ENCODE assay signal across 14 cellular contexts in the genomic region with DNA sequence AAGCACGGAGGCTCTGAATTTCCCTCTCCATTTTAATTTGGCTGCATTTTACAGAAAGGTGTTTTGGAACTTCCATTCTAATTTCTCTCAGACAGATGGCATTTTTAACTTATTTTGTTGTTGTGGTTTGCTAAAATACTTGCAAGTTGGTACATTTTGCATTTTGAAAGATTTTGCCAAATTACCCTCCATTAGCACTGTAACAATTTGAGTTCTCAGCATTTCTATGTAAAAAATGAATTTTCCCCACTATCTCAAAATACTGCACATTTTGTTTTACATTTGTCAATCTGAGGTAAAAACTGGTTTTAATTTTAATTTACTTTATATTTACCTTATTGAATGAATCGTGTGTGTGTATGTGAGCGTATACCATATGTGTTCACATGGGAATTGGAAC. TPM values are rescaled to one million over a fixed set of nuclear protein-coding genes. Genes with fewer than 3 reads are reported as not detected.
A peak's percentile ranks its signal among the peaks of the same experiment; 100 is the strongest.
DNase-seq lines count a peak whose midpoint lies in the region; ATAC-seq and TF ChIP-seq lines count a peak whose summit lies in the region.
"Had no signal": no experiment of that assay in that cellular context is flagged by ENCODE, and none has a peak within 500 bp of the region (broad histone marks: within the 10 kb centered on the region; RNA-seq: fewer than 3 reads in every experiment).

No MANE protein-coding gene starts in this region.

- TF ChIP-seq CTCF in GM06990 (IDR thresholded peaks at IDR 0.05; ENCODE audit: insufficient read depth, low read length, poor library complexity, severe bottlenecking) = no peak

- no peaks in the 10 kb centered on the region for H3K9me3 Mint-ChIP-seq in CD4-positive, CD25-positive, alpha-beta regulatory T cell
- H3K9me3 Mint-ChIP-seq in activated T-helper 17 cell treated with anti-CD3 and anti-CD28 coated beads, Interleukin-2, amount 50 U/mL, for 72 hours = no peaks in the 10 kb centered on the region
- peaks cover 0 to 4% (median 0%) of the 10 kb centered on the region in 9 donors for H3K9me3 Mint-ChIP-seq in naive thymus-derived CD8-positive, alpha-beta T cell

- POLR2A ChIA-PET in naive thymus-derived CD8-positive, alpha-beta T cell (lab: Charles Lee) = interaction anchor here (0.6 to 2.3 kb wide), 8 partner anchors 7 to 57 kb away, joined by 3 to 22 read pairs (median 6); a partner anchor contains a TSS

- peak overlapping the region; percentile 61 for H3K27ac ChIP-seq in CD4-positive, CD25-positive, alpha-beta regulatory T cell (ENCODE audit: insufficient read depth, low read length, poor library complexity, severe bottlenecking)

- H3K27ac Mint-ChIP-seq in CD4-positive, CD25-positive, alpha-beta regulatory T cell = peak overlapping the region in 2 of 3 donors; percentile 81 to 97
- peak overlapping the region; percentile 89 for H3K27ac Mint-ChIP-seq in activated T-helper 17 cell treated with anti-CD3 and anti-CD28 coated beads, Interleukin-2, amount 50 U/mL, for 72 hours
- peak overlapping the region in 9 of 10 donors; percentile 31 to 92 (median 82) for H3K27ac Mint-ChIP-seq in naive thymus-derived CD8-positive, alpha-beta T cell
- H3K27ac Mint-ChIP-seq: H9 had no signal

- peaks cover 6 to 36% (median 17%) of the 10 kb centered on the region in 4 donors for H3K4me1 Mint-ChIP-seq in CD4-positive, CD25-positive, alpha-beta regulatory T cell
- peaks cover 9% of the 10 kb centered on the region for H3K4me1 Mint-ChIP-seq in activated T-helper 17 cell treated with anti-CD3 and anti-CD28 coated beads, Interleukin-2, amount 50 U/mL, for 72 hours
- H3K4me1 Mint-ChIP-seq in naive thymus-derived CD8-positive, alpha-beta T cell = peaks cover 10 to 52% (median 31%) of the 10 kb centered on the region in 4 donors

- no peak for ATAC-seq in CD4-positive, CD25-positive, alpha-beta regulatory T cell (ENCODE audit: low read depth in 2 of 2)
- no peak for ATAC-seq in activated T-helper 17 cell treated with anti-CD3 and anti-CD28 coated beads, Interleukin-2, amount 50 U/mL, for 72 hours (replicated peaks)
- ATAC-seq in naive thymus-derived CD8-positive, alpha-beta T cell = no peak
- no peak for ATAC-seq in GM19035 (IDR thresholded peaks at IDR 0.05; ENCODE audit: unreplicated experiment)
- ATAC-seq in GM19397 (IDR thresholded peaks at IDR 0.05; ENCODE audit: unreplicated experiment) = no peak
- ATAC-seq in GM21576 (IDR thresholded peaks at IDR 0.05; ENCODE audit: unreplicated experiment) = no peak

- no peaks in the 10 kb centered on the region for H3K27me3 ChIP-seq in CD4-positive, CD25-positive, alpha-beta regulatory T cell (ENCODE audit: control insufficient read depth, insufficient read depth, low read length)
- no peaks in the 10 kb centered on the region for H3K27me3 ChIP-seq in GM06990 (replicated peaks; ENCODE audit: control insufficient read depth, insufficient read depth, low read length)
- H3K27me3 ChIP-seq: pancreas, upper lobe of left lung had no signal

- H3K4me3 Mint-ChIP-seq in CD4-positive, CD25-positive, alpha-beta regulatory T cell = peak overlapping the region in 3 of 4 donors; percentile 64 to 83 (median 73)
- H3K4me3 Mint-ChIP-seq in activated T-helper 17 cell treated with anti-CD3 and anti-CD28 coated beads, Interleukin-2, amount 50 U/mL, for 72 hours = peak overlapping the region; percentile 64
- peak overlapping the region in 8 of 10 donors; percentile 48 to 86 (median 66) for H3K4me3 Mint-ChIP-seq in naive thymus-derived CD8-positive, alpha-beta T cell
- H3K4me3 Mint-ChIP-seq: H9 had no signal

- no peaks in the 10 kb centered on the region for H3K9me3 ChIP-seq in CD4-positive, CD25-positive, alpha-beta regulatory T cell (ENCODE audit: control insufficient read depth in 2 of 2, low read length in 2 of 2)
- H3K9me3 ChIP-seq: pancreas, upper lobe of left lung had no signal

- no peaks in the 10 kb centered on the region for H3K36me3 Mint-ChIP-seq in CD4-positive, CD25-positive, alpha-beta regulatory T cell
- H3K36me3 Mint-ChIP-seq in activated T-helper 17 cell treated with anti-CD3 and anti-CD28 coated beads, Interleukin-2, amount 50 U/mL, for 72 hours (ENCODE audit: low read depth) = peaks cover 1% of the 10 kb centered on the region
- no peaks in the 10 kb centered on the region for H3K36me3 Mint-ChIP-seq in naive thymus-derived CD8-positive, alpha-beta T cell

- no peaks in the 10 kb centered on the region for H3K36me3 ChIP-seq in CD4-positive, CD25-positive, alpha-beta regulatory T cell (ENCODE audit: control insufficient read depth, insufficient read depth, low read length)
- H3K36me3 ChIP-seq in GM06990 (ENCODE audit: control insufficient read depth, insufficient read depth, low read length) = no peaks in the 10 kb centered on the region
- H3K36me3 ChIP-seq: pancreas, upper lobe of left lung had no signal

- H3K27me3 Mint-ChIP-seq in CD4-positive, CD25-positive, alpha-beta regulatory T cell = peaks cover 6% of the 10 kb centered on the region
- H3K27me3 Mint-ChIP-seq in activated T-helper 17 cell treated with anti-CD3 and anti-CD28 coated beads, Interleukin-2, amount 50 U/mL, for 72 hours = no peaks in the 10 kb centered on the region
- peaks cover 0 to 1% (median 0%) of the 10 kb centered on the region in 5 donors for H3K27me3 Mint-ChIP-seq in naive thymus-derived CD8-positive, alpha-beta T cell

- peaks cover 21% of the 10 kb centered on the region for H3K4me1 ChIP-seq in CD4-positive, CD25-positive, alpha-beta regulatory T cell (ENCODE audit: control insufficient read depth, insufficient read depth, low read length, poor library complexity, severe bottlenecking)

- no peak overlapping the region for H3K4me3 ChIP-seq in CD4-positive, CD25-positive, alpha-beta regulatory T cell (ENCODE audit: low read depth, low read length)
- peak overlapping the region; percentile 14; the same call in 1 of the 2 replicates for H3K4me3 ChIP-seq in GM06990 (replicated peaks; ENCODE audit: low read depth, low read length)
- H3K4me3 ChIP-seq: pancreas, upper lobe of left lung had no signal

- DNase-seq in CD4-positive, CD25-positive, alpha-beta regulatory T cell = no peak
- DNase-seq in GM06990 (ENCODE audit: extremely low read depth, insufficient read length) (no peak), NCI-H187 treated with DMSO at 0.1 percent for 48 hours (lab: John Stamatoyannopoulos, UW) (no peak)
- DNase-seq in naive thymus-derived CD8-positive, alpha-beta T cell = no peak
- DNase-seq: amygdala, H9, NCI-H69, SW 1271 had no signal

RNA-seq across cellular contexts. Expression of a gene that starts 7.0 kb away (rescaled TPM):
- 503 TPM for total RNA-seq in CD4-positive, CD25-positive, alpha-beta regulatory T cell
- polyA plus RNA-seq in CD4-positive, CD25-positive, alpha-beta regulatory T cell = 10 to 100 TPM; 66.3 to 93.6 (median 85.5) TPM
- 100 to 1,000 TPM; 476 to 617 TPM for total RNA-seq in activated T-helper 17 cell treated with anti-CD3 and anti-CD28 coated beads, Interleukin-2, amount 50 U/mL, for 72 hours
- total RNA-seq in naive thymus-derived CD8-positive, alpha-beta T cell = 100 to 1,000 TPM; 390 to 406 TPM
- 10 to 100 TPM; 70.6 to 77.6 (median 71.4) TPM for polyA plus RNA-seq in naive thymus-derived CD8-positive, alpha-beta T cell

RNA-seq across cellular contexts. Expression of a gene that starts 21.3 kb away (rescaled TPM):
- total RNA-seq in CD4-positive, CD25-positive, alpha-beta regulatory T cell = 48.9 TPM
- polyA plus RNA-seq in CD4-positive, CD25-positive, alpha-beta regulatory T cell = 10 to 100 TPM; 30.1 to 39.7 (median 36.5) TPM
- total RNA-seq in activated T-helper 17 cell treated with anti-CD3 and anti-CD28 coated beads, Interleukin-2, amount 50 U/mL, for 72 hours = 100 to 1,000 TPM in 1 of 2 donors, 10 to 100 TPM in 1; 92.3 to 156 TPM
- total RNA-seq in naive thymus-derived CD8-positive, alpha-beta T cell = 10 to 100 TPM; 52.9 to 55.0 TPM
- polyA plus RNA-seq in naive thymus-derived CD8-positive, alpha-beta T cell = 10 to 100 TPM; 29.9 to 64.7 (median 40.5) TPM

RNA-seq across cellular contexts. Expression of a gene that starts 25.2 kb away (rescaled TPM):
- 95.2 TPM for total RNA-seq in CD4-positive, CD25-positive, alpha-beta regulatory T cell
- polyA plus RNA-seq in CD4-positive, CD25-positive, alpha-beta regulatory T cell = 100 to 1,000 TPM; 248 to 308 (median 277) TPM
- total RNA-seq in activated T-helper 17 cell treated with anti-CD3 and anti-CD28 coated beads, Interleukin-2, amount 50 U/mL, for 72 hours = 100 to 1,000 TPM; 162 to 183 TPM
- 100 to 1,000 TPM; 118 to 138 TPM for total RNA-seq in naive thymus-derived CD8-positive, alpha-beta T cell
- 100 to 1,000 TPM; 218 to 291 (median 238) TPM for polyA plus RNA-seq in naive thymus-derived CD8-positive, alpha-beta T cell

RNA-seq across cellular contexts. Expression of a gene that starts 42.6 kb away (rescaled TPM):
- 78.4 TPM for total RNA-seq in CD4-positive, CD25-positive, alpha-beta regulatory T cell
- 10 to 100 TPM; 33.8 to 52.0 (median 44.3) TPM for polyA plus RNA-seq in CD4-positive, CD25-positive, alpha-beta regulatory T cell
- total RNA-seq in activated T-helper 17 cell treated with anti-CD3 and anti-CD28 coated beads, Interleukin-2, amount 50 U/mL, for 72 hours = 10 to 100 TPM; 37.9 to 41.2 TPM
- total RNA-seq in naive thymus-derived CD8-positive, alpha-beta T cell = 10 to 100 TPM; 46.0 to 50.7 TPM
- polyA plus RNA-seq in naive thymus-derived CD8-positive, alpha-beta T cell = 10 to 100 TPM; 28.2 to 48.0 (median 33.5) TPM

RNA-seq across cellular contexts. Expression of a gene that starts 43.0 kb away (rescaled TPM):
- total RNA-seq in CD4-positive, CD25-positive, alpha-beta regulatory T cell = 57.7 TPM
- 10 to 100 TPM in 3 of 4 donors, 1 to 10 TPM in 1; 9.0 to 18.9 (median 11.9) TPM for polyA plus RNA-seq in CD4-positive, CD25-positive, alpha-beta regulatory T cell
- 10 to 100 TPM; 41.2 to 68.7 TPM for total RNA-seq in activated T-helper 17 cell treated with anti-CD3 and anti-CD28 coated beads, Interleukin-2, amount 50 U/mL, for 72 hours
- total RNA-seq in naive thymus-derived CD8-positive, alpha-beta T cell = 10 to 100 TPM; 23.6 to 25.2 TPM
- 10 to 100 TPM in 1 of 3 donors, 1 to 10 TPM in 2; 7.9 to 12.9 (median 9.5) TPM for polyA plus RNA-seq in naive thymus-derived CD8-positive, alpha-beta T cell
